16 cellular contexts compared by ENCODE assay signal in the genomic region with DNA sequence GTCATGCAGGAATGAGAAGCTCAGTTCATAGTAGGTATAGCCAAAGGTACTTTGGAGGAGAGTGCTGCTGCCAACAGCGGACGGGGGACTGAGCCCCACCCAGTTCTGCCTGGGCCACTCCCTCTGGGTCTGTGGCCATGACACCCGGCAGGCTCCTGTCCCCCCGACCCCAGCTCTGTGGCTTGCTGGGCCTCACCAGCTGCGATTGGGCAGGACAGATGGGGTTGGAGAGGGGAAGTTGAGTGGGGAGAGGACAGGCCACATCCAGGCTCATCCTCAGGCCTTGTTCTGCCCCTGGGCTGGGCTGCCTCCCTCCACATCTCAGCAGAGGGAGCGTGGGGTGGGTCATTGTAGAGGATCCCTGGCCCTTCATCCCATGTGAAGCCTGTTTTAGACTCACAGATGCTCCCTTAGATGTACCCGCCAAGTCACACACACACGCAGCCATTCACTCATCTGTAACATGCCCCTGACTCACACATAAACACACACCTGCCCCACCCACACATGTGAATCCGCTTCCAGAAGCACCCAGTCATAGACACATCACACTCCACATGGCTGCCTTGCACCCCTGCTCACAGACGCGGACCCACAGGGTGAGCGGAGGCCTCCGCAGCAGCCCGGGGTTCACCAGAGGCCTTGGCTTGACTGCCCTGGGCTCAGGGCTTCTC. TPM values are rescaled to one million over a fixed set of nuclear protein-coding genes. Genes with fewer than 3 reads are reported as not detected.
A peak's percentile ranks its signal among the peaks of the same experiment; 100 is the strongest.
DNase-seq lines count a peak whose midpoint lies in the region; ATAC-seq and TF ChIP-seq lines count a peak whose summit lies in the region.
"Had no signal": no experiment of that assay in that cellular context is flagged by ENCODE, and none has a peak within 500 bp of the region (broad histone marks: within the 10 kb centered on the region; RNA-seq: fewer than 3 reads in every experiment).

No MANE protein-coding gene starts in this region.

- H3K9me3 ChIP-seq in GM23248 (ENCODE audit: low read depth) (no peaks in the 10 kb centered on the region), suprapubic skin (no peaks in the 10 kb centered on the region)
- H3K9me3 ChIP-seq: adrenal gland had no signal

- WGBS in GM23248 (ENCODE audit: low coverage in 1 of 2, low lambda C conversion rate in 2 of 2, missing lambda C conversion rate in 2 of 2), 2 experiments, result 63 to 67% methylated on average over 14 of the region's 14 CpGs
- 87% methylated on average over 8 of the region's 14 CpGs for WGBS in suprapubic skin

- in situ Hi-C loops in GM23248 (cut with MboI), result no loop called here

- H3K4me1 ChIP-seq in GM23248 (ENCODE audit: insufficient read depth) (peaks cover 11% of the 10 kb centered on the region; the same call in 1 of the 2 replicates), suprapubic skin (peaks cover 7% of the 10 kb centered on the region)

- H3K36me3 ChIP-seq in GM23248 (ENCODE audit: low read depth) (no peaks in the 10 kb centered on the region), kidney epithelial cell (ENCODE audit: control insufficient read depth, insufficient read depth, low read length) (no peaks in the 10 kb centered on the region), suprapubic skin (no peaks in the 10 kb centered on the region)
- H3K36me3 ChIP-seq: adrenal gland had no signal

- no peak overlapping the region for H3K4me2 ChIP-seq in GM23248 (ENCODE audit: unreplicated experiment)

- ATAC-seq in HG02970 (IDR thresholded peaks at IDR 0.05; ENCODE audit: low FRiP score, unreplicated experiment), result no peak
- ATAC-seq: T-helper 17 cell had no signal

- H3K9ac ChIP-seq in GM23248, result no peak overlapping the region

- H3F3A ChIP-seq in GM23248 (ENCODE audit: insufficient read depth), result no peaks in the 10 kb centered on the region

- H3K9me2 ChIP-seq in GM23248 (ENCODE audit: insufficient read depth), result no peaks in the 10 kb centered on the region

- no peak for TF ChIP-seq EP300 in suprapubic skin (IDR thresholded peaks at IDR 0.05)

- H3K27me3 Mint-ChIP-seq in T-helper 2 cell treated with Interferon-gamma antibody and Interleukin-4, amounts not matched to agents 5 μg/mL and 100 μg/mL, for 36 hours (ENCODE audit: low read depth), result no peaks in the 10 kb centered on the region

- H3K4me1 Mint-ChIP-seq in T-helper 2 cell treated with Interferon-gamma antibody and Interleukin-4, amounts not matched to agents 5 μg/mL and 100 μg/mL, for 36 hours (ENCODE audit: low read depth), result peaks cover 10% of the 10 kb centered on the region

- no peak overlapping the region for H2AFZ ChIP-seq in GM23248

- H3K9me3 Mint-ChIP-seq in T-helper 2 cell treated with Interferon-gamma antibody and Interleukin-4, amounts not matched to agents 5 μg/mL and 100 μg/mL, for 36 hours, result no peaks in the 10 kb centered on the region
- H3K9me3 Mint-ChIP-seq: dendritic cell treated with granulocyte-macrophage colony-stimulating factor and Interleukin-4, amounts not matched to agents 40 ng/mL and 50 ng/mL, for 4 days; immature natural killer cell had no signal

- no peaks in the 10 kb centered on the region for H4K20me1 ChIP-seq in GM23248 (ENCODE audit: insufficient read depth)

- H3K27me3 ChIP-seq in GM23248 (replicated peaks; ENCODE audit: insufficient read depth) (peaks cover 6% of the 10 kb centered on the region; the same call in 1 of the 2 replicates), kidney epithelial cell (ENCODE audit: control insufficient read depth, insufficient read depth, low read length) (peaks cover 10% of the 10 kb centered on the region), suprapubic skin (peaks cover 4% of the 10 kb centered on the region)
- H3K27me3 ChIP-seq: adrenal gland had no signal

- H3K27ac Mint-ChIP-seq in T-helper 2 cell treated with Interferon-gamma antibody and Interleukin-4, amounts not matched to agents 5 μg/mL and 100 μg/mL, for 36 hours, result no peak overlapping the region
- H3K27ac Mint-ChIP-seq: dendritic cell treated with granulocyte-macrophage colony-stimulating factor and Interleukin-4, amounts not matched to agents 40 ng/mL and 50 ng/mL, for 4 days; immature natural killer cell; T-helper 17 cell had no signal

- no peaks in the 10 kb centered on the region for H3K79me2 ChIP-seq in GM23248 (ENCODE audit: insufficient read depth)

- H3K4me3 ChIP-seq in GM23248, result no peak overlapping the region
- no peak overlapping the region for H3K4me3 ChIP-seq in kidney epithelial cell (ENCODE audit: low read depth, low read length)
- no peak overlapping the region for H3K4me3 ChIP-seq in suprapubic skin
- H3K4me3 ChIP-seq: adrenal gland had no signal

- TF ChIP-seq POLR2A in suprapubic skin (IDR thresholded peaks at IDR 0.05), result no peak

- H3K4me3 Mint-ChIP-seq in T-helper 2 cell treated with Interferon-gamma antibody and Interleukin-4, amounts not matched to agents 5 μg/mL and 100 μg/mL, for 36 hours, result no peak overlapping the region
- H3K4me3 Mint-ChIP-seq: dendritic cell treated with granulocyte-macrophage colony-stimulating factor and Interleukin-4, amounts not matched to agents 40 ng/mL and 50 ng/mL, for 4 days; immature natural killer cell; T-helper 17 cell had no signal

- H3K36me3 Mint-ChIP-seq in T-helper 2 cell treated with Interferon-gamma antibody and Interleukin-4, amounts not matched to agents 5 μg/mL and 100 μg/mL, for 36 hours (ENCODE audit: low read depth), result no peaks in the 10 kb centered on the region
- H3K36me3 Mint-ChIP-seq: immature natural killer cell had no signal

- TF ChIP-seq CTCF in kidney epithelial cell (IDR thresholded peaks at IDR 0.05; ENCODE audit: insufficient read depth, low read length, poor library complexity, severe bottlenecking) (no peak), suprapubic skin (IDR thresholded peaks at IDR 0.05) (no peak)

- H3K27ac ChIP-seq in GM23248, result no peak overlapping the region
- H3K27ac ChIP-seq in suprapubic skin, result no peak overlapping the region
- H3K27ac ChIP-seq: adrenal gland, HL-60 had no signal

- DNase-seq in Ammon's horn (ENCODE audit: low spot score) (peak; percentile 52), GM23248 (peak; percentile 72), kidney epithelial cell (ENCODE audit: low read depth) (peak; percentile 66), suprapubic skin (ENCODE audit: low spot score in 2 of 2) (no peak)
- peak; percentile 37 to 53 for DNase-seq in activated T-cell treated with anti-CD3 and anti-CD28 coated beads, Interleukin-2, amount 50 U/mL, for 48 hours
- no peak for DNase-seq in T-helper 2 cell treated with Interferon-gamma antibody and Interleukin-4, amounts not matched to agents 5 μg/mL and 100 μg/mL, for 36 hours (ENCODE audit: low spot score)
- DNase-seq: adrenal gland, foreskin melanocyte, immature natural killer cell, MM.1S, NCI-H2227 treated with DMSO at 0.1 percent for 48 hours, OCI-M1, T-helper 17 cell had no signal

RNA-seq across cellular contexts. Expression of a gene that starts 48.8 kb away (rescaled TPM):
- total RNA-seq in GM23248 (2014; rRNA removed; shearing (Covaris generic)), result 1.5 and 2.5 TPM in 2 replicates
- 0.11 and 0.13 TPM in 2 replicates for polyA plus RNA-seq in GM23248 (2016; fragmentation: Nextera tagmentation; extraction: Ambion mirVana)
- total RNA-seq in kidney epithelial cell (0.42 and 0.89 TPM in 2 replicates), suprapubic skin (under 1 TPM; 0.08 to 0.80 (median 0.37) TPM)

Comparison
In these comparisons a context has a peak if more than half of its experiments do, and no peak if none do; other contexts are left out.
1. DNase-seq: peak in Ammon's horn (single experiment), GM23248 (single experiment), activated T-cell treated with anti-CD3 and anti-CD28 coated beads, Interleukin-2, amount 50 U/mL, for 48 hours (2 of 2) and kidney epithelial cell (single experiment); none in suprapubic skin (0 of 2) and T-helper 2 cell treated with Interferon-gamma antibody and Interleukin-4, amounts not matched to agents 5 μg/mL and 100 μg/mL, for 36 hours (single experiment).